Comparison of ENCODE assay signal across 10 cellular contexts in the genomic region with DNA sequence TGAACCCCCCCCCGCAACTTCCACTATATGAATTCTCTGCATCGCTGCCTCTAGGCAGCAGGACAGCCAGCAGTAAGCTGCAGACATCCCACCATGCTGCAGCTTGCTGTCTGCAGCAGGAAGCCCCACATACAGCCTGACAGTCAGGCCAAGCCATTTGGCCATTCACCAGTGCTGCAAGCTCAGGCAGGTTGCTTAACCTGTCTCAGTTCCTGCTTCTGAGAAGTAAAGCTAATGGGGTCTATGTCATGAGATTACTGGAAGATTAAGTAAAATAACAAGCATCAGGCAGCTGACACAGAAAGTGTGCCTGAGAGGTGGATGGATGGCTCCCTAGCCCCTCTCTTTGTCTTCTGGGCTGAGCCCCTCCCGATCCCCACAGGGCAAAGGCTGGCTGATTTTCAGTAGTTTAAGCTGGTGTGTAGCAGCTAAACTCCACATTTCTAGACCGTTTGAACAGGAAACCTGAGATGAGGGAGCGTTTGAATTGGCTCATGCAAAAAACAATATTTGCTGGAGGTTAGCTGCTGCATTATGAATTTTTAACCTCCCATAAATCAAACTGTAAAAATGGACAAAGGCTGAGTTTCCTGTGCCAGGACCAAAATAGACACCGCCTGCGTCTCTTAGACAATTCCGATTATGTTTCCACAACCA.
DNase-seq lines count a peak whose midpoint lies in the region; ATAC-seq and TF ChIP-seq lines count a peak whose summit lies in the region.
"Had no signal": no experiment of that assay in that cellular context is flagged by ENCODE, and none has a peak within 500 bp of the region (broad histone marks: within the 10 kb centered on the region; RNA-seq: fewer than 3 reads in every experiment).

No MANE protein-coding gene starts in this region.

- H3K9ac ChIP-seq in neuronal stem cell (ENCODE audit: low read depth, low read length, poor library complexity), result no peak overlapping the region

- H3K79me1 ChIP-seq in neuronal stem cell (ENCODE audit: low read depth, low read length), result peaks cover 2% of the 10 kb centered on the region

- no peak overlapping the region for H3K23ac ChIP-seq in neuronal stem cell (ENCODE audit: low read depth, low read length, poor library complexity)

- H2BK120ac ChIP-seq in neuronal stem cell (ENCODE audit: low read depth, low read length), result no peak overlapping the region

- H3K9me3 ChIP-seq in neuronal stem cell (replicated peaks in 1 of 2; ENCODE audit: control insufficient read depth in 2 of 2, insufficient read depth in 1 of 2, low read depth in 1 of 2, low read length in 2 of 2), result peaks cover 6 to 12% of the 10 kb centered on the region in 2 donors
- H3K9me3 ChIP-seq in lower lobe of right lung, result peaks cover 7% of the 10 kb centered on the region

- no peak overlapping the region for H3K4ac ChIP-seq in neuronal stem cell (ENCODE audit: low read length)

- intact Hi-C loops in lower lobe of right lung (cut with DNase I), result no loop called here

- no peak for TF ChIP-seq CTCF in lower lobe of right lung (IDR thresholded peaks at IDR 0.05)

- no peak overlapping the region for H2BK12ac ChIP-seq in neuronal stem cell (ENCODE audit: low read length)

- no peak overlapping the region for H2AK5ac ChIP-seq in neuronal stem cell (ENCODE audit: low read depth, low read length)

- DNase-seq in NCI-H345 treated with DMSO at 0.1 percent for 48 hours (lab: John Stamatoyannopoulos, UW; ENCODE audit: unreplicated experiment) (peak; percentile 96), dermis microvascular lymphatic vessel endothelial cell (ENCODE audit: low read depth in 2 of 2) (peak; percentile 92 to 96), neuronal stem cell (ENCODE audit: low spot score) (no peak), lower lobe of right lung (no peak), SK-N-DZ (ENCODE audit: low spot score) (no peak)
- DNase-seq in activated naive CD4-positive, alpha-beta T cell (lab: John Stamatoyannopoulos, UW), result no peak
- DNase-seq: NCI-H1048 had no signal

- H3K4me2 ChIP-seq in neuronal stem cell (ENCODE audit: insufficient read depth, low read length, poor library complexity, severe bottlenecking), result no peak overlapping the region

- H3K4me3 ChIP-seq in neuronal stem cell (ENCODE audit: low read length in 2 of 2) (no peak overlapping the region), lower lobe of right lung (no peak overlapping the region)

- no peak overlapping the region for H3K14ac ChIP-seq in neuronal stem cell (ENCODE audit: low read length)

- no peak overlapping the region for H2BK5ac ChIP-seq in neuronal stem cell (ENCODE audit: low read length)

- no peak overlapping the region for H4K91ac ChIP-seq in neuronal stem cell (ENCODE audit: low read depth, low read length, poor library complexity)

- H3K36me3 ChIP-seq in neuronal stem cell (replicated peaks in 1 of 2; ENCODE audit: control insufficient read depth in 2 of 2, insufficient read depth in 2 of 2, low read length in 2 of 2) (no peaks in the 10 kb centered on the region), lower lobe of right lung (no peaks in the 10 kb centered on the region)

- no peak overlapping the region for H4K8ac ChIP-seq in neuronal stem cell (ENCODE audit: low read depth, low read length)

- peaks cover 17 to 28% of the 10 kb centered on the region in 2 donors for H3K4me1 ChIP-seq in neuronal stem cell (ENCODE audit: control insufficient read depth in 2 of 2, insufficient read depth in 1 of 2, low read depth in 1 of 2, low read length in 2 of 2)
- peaks cover 12% of the 10 kb centered on the region for H3K4me1 ChIP-seq in lower lobe of right lung

- no peak for TF ChIP-seq RAD21 in Ishikawa (IDR thresholded peaks at IDR 0.05; ENCODE audit: low read depth)

- ATAC-seq in lower lobe of right lung, result no peak
- ATAC-seq in GM19324 (IDR thresholded peaks at IDR 0.05; ENCODE audit: low FRiP score, unreplicated experiment), result no peak
- ATAC-seq: WTC11 had no signal

- whole genome bisulfite sequencing in neuronal stem cell (ENCODE audit: extremely low coverage in 2 of 2, insufficient read length in 2 of 2, insufficient replicate concordance in 1 of 2), 2 donors, result no CpG with 5 or more reads among the region's 8 CpGs

- TF ChIP-seq EP300 in Ishikawa (IDR thresholded peaks at IDR 0.05; ENCODE audit: borderline replicate concordance), result no peak

- no peak overlapping the region for H2BK15ac ChIP-seq in neuronal stem cell (ENCODE audit: low read length)

- H3K27me3 ChIP-seq in neuronal stem cell (ENCODE audit: control insufficient read depth in 3 of 3, insufficient read depth in 3 of 3, low read depth in 1 of 3, low read length in 3 of 3) (no peaks in the 10 kb centered on the region), lower lobe of right lung (ENCODE audit: low read depth) (no peaks in the 10 kb centered on the region)

- H3K27ac ChIP-seq in neuronal stem cell (replicated peaks; ENCODE audit: low read length), result peak overlapping the region; percentile 48
- H3K27ac ChIP-seq in lower lobe of right lung, result no peak overlapping the region

- peak overlapping the region; percentile 11 for H3K18ac ChIP-seq in neuronal stem cell (ENCODE audit: low read length)

- peak overlapping the region; percentile 85 for H2AFZ ChIP-seq in neuronal stem cell (ENCODE audit: low read length)

TF ChIP-seq in Ishikawa, 13 proteins besides CTCF, POLR2A, EP300 and RAD21:
- no peak; the same call in 1 of the 2 replicates for TF ChIP-seq TCF12 (IDR thresholded peaks at IDR 0.05; ENCODE audit: low read depth)
- TF ChIP-seq, protein P1, sequence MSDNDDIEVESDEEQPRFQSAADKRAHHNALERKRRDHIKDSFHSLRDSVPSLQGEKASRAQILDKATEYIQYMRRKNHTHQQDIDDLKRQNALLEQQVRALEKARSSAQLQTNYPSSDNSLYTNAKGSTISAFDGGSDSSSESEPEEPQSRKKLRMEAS (IDR thresholded peaks at IDR 0.05), result no peak
- 0 out of 2 replicates have a peak, but pooled peaks have one; percentile 49 for TF ChIP-seq NFIC (IDR thresholded peaks at IDR 0.05)
- TF ChIP-seq, protein P2, sequence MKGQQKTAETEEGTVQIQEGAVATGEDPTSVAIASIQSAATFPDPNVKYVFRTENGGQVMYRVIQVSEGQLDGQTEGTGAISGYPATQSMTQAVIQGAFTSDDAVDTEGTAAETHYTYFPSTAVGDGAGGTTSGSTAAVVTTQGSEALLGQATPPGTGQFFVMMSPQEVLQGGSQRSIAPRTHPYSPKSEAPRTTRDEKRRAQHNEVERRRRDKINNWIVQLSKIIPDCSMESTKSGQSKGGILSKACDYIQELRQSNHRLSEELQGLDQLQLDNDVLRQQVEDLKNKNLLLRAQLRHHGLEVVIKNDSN (IDR thresholded peaks at IDR 0.05), result no peak
- peak; percentile 24; the same call in 1 of the 2 replicates for TF ChIP-seq FOXM1 (IDR thresholded peaks at IDR 0.05; ENCODE audit: borderline replicate concordance, low read depth)
- no peak for TF ChIP-seq ZBTB7A (IDR thresholded peaks at IDR 0.05; ENCODE audit: low read depth)
TF ChIP-seq in Ishikawa: peak in this region for 2.

Comparison
In these comparisons a context has a peak if more than half of its experiments do, and no peak if none do; other contexts are left out.
1. DNase-seq: peak in NCI-H345 treated with DMSO at 0.1 percent for 48 hours (single experiment) and dermis microvascular lymphatic vessel endothelial cell (2 of 2); none in neuronal stem cell (single experiment), lower lobe of right lung (single experiment), SK-N-DZ (single experiment) and activated naive CD4-positive, alpha-beta T cell (0 of 4).